Comparison of ENCODE assay signal across 8 cellular contexts in the genomic region with DNA sequence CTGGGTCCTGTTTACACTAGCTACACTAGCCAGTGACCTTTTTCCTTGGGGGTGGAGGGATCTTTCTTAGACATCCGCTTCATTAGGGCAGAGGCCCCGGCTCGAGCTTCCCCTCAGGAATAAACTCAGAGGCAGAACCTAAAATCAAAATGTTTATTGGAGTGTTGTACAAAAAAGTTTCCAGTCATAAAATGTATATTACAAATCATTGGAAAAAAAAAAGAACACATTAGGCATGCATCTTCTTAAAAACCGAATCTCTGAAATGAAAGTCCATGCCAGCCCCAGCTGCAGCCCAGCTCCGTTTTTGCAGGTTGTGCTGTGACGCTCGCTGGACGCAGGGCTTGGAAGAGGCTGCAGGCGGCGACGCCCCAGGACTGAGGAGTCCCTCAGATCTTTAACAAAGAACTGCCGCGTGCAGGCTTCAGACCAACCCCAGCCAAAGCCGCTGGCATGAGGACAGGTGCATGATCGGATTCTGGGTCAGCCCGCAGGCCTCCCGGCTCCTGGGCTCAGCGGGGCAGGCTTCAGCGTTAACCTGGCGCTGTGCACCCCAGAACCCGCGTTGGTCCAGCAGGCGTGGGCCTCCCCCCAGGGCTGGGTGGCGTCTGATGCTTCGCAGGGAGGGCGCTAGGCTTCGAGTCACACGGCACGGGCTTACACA. TPM values are rescaled to one million over a fixed set of nuclear protein-coding genes. Genes with fewer than 3 reads are reported as not detected.
A peak's percentile ranks its signal among the peaks of the same experiment; 100 is the strongest.
DNase-seq lines count a peak whose midpoint lies in the region; ATAC-seq and TF ChIP-seq lines count a peak whose summit lies in the region.

No MANE protein-coding gene starts in this region.

- H3K27me3 ChIP-seq in parathyroid adenoma (ENCODE audit: control insufficient read depth, insufficient read depth, low read length) = no peaks in the 10 kb centered on the region

- ATAC-seq in Right ventricle myocardium inferior = no peak
- no peak for ATAC-seq in GM18498 (IDR thresholded peaks at IDR 0.05; ENCODE audit: unreplicated experiment)
- ATAC-seq in GM19455 (IDR thresholded peaks at IDR 0.05; ENCODE audit: unreplicated experiment) = no peak

- H2AFZ ChIP-seq in parathyroid adenoma = peak overlapping the region; percentile 88

- peak overlapping the region; percentile 97 for H3K27ac ChIP-seq in parathyroid adenoma

- H3K4me1 Mint-ChIP-seq in activated CD4-positive, alpha-beta memory T cell treated with anti-CD3 and anti-CD28 coated beads, Interleukin-2, amount 10 ng/mL, durations not matched to agents 7 days and 5 days = peaks cover 17% of the 10 kb centered on the region
- H3K4me1 Mint-ChIP-seq in glutamatergic neuron (ENCODE audit: low read depth, unreplicated experiment) = peaks cover 13% of the 10 kb centered on the region

- H3K9ac ChIP-seq in parathyroid adenoma = no peak overlapping the region

- H3K9me3 Mint-ChIP-seq in activated CD4-positive, alpha-beta memory T cell treated with anti-CD3 and anti-CD28 coated beads, Interleukin-2, amount 10 ng/mL, durations not matched to agents 7 days and 5 days = no peaks in the 10 kb centered on the region
- peaks cover 6% of the 10 kb centered on the region for H3K9me3 Mint-ChIP-seq in glutamatergic neuron (ENCODE audit: unreplicated experiment)

- H3K27me3 Mint-ChIP-seq in activated CD4-positive, alpha-beta memory T cell treated with anti-CD3 and anti-CD28 coated beads, Interleukin-2, amount 10 ng/mL, durations not matched to agents 7 days and 5 days = no peaks in the 10 kb centered on the region
- peaks cover 6% of the 10 kb centered on the region for H3K27me3 Mint-ChIP-seq in glutamatergic neuron (ENCODE audit: unreplicated experiment)

- DNase-seq in Right ventricle myocardium inferior (ENCODE audit: missing footprints) (peak; percentile 74), cardiac septum (ENCODE audit: low spot score) (no peak), glutamatergic neuron (peak; percentile 65)
- no peak for DNase-seq in activated CD4-positive, alpha-beta memory T cell treated with anti-CD3 and anti-CD28 coated beads, Interleukin-2, amount 10 ng/mL, durations not matched to agents 7 days and 5 days
- DNase-seq in central memory CD4-positive, alpha-beta T cell = no peak

- peaks cover 22% of the 10 kb centered on the region for H3K79me2 ChIP-seq in parathyroid adenoma

- H3K36me3 ChIP-seq in parathyroid adenoma (ENCODE audit: control insufficient read depth, insufficient read depth, low read length) = no peaks in the 10 kb centered on the region

- CTCF ChIA-PET in activated CD4-positive, alpha-beta memory T cell treated with anti-CD3 and anti-CD28 coated beads, Interleukin-2, amount 10 ng/mL, durations not matched to agents 7 days and 5 days (lab: Charles Lee) = interaction anchor here (0.9 to 2.3 kb wide), 8 partner anchors 11 to 220 kb away, joined by 3 to 15 read pairs (median 3); a partner anchor contains a TSS

- POLR2A ChIA-PET in activated CD4-positive, alpha-beta memory T cell treated with anti-CD3 and anti-CD28 coated beads, Interleukin-2, amount 10 ng/mL, durations not matched to agents 7 days and 5 days (lab: Charles Lee) = interaction anchor here (0.8 to 3.2 kb wide), 19 partner anchors 9 to 276 kb away, joined by 3 to 24 read pairs (median 4); a partner anchor contains a TSS

- no peaks in the 10 kb centered on the region for H3K9me3 ChIP-seq in parathyroid adenoma (ENCODE audit: control insufficient read depth, low read length)

- peaks cover 6% of the 10 kb centered on the region for H3K4me1 ChIP-seq in parathyroid adenoma

- intact Hi-C loops in Right ventricle myocardium inferior (cut with DNase I) = no loop called here
- intact Hi-C loops in cardiac septum (cut with DNase I) = no loop called here

- peak overlapping the region; percentile 93 for H3K4me2 ChIP-seq in parathyroid adenoma (ENCODE audit: low read length)

- H3K4me3 Mint-ChIP-seq in activated CD4-positive, alpha-beta memory T cell treated with anti-CD3 and anti-CD28 coated beads, Interleukin-2, amount 10 ng/mL, durations not matched to agents 7 days and 5 days = peak overlapping the region; percentile 84
- H3K4me3 Mint-ChIP-seq in glutamatergic neuron (ENCODE audit: unreplicated experiment) = peak overlapping the region; percentile 94

- no peak for TF ChIP-seq CTCF in glutamatergic neuron (IDR thresholded peaks at IDR 0.05; ENCODE audit: partially characterized antibody, unreplicated experiment)
- TF ChIP-seq CTCF in parathyroid adenoma (IDR thresholded peaks at IDR 0.05) = no peak

- peak overlapping the region; percentile 85 for H3K27ac Mint-ChIP-seq in activated CD4-positive, alpha-beta memory T cell treated with anti-CD3 and anti-CD28 coated beads, Interleukin-2, amount 10 ng/mL, durations not matched to agents 7 days and 5 days
- H3K27ac Mint-ChIP-seq in glutamatergic neuron (ENCODE audit: unreplicated experiment) = peak overlapping the region; percentile 98

- peaks cover 33% of the 10 kb centered on the region for H3K36me3 Mint-ChIP-seq in activated CD4-positive, alpha-beta memory T cell treated with anti-CD3 and anti-CD28 coated beads, Interleukin-2, amount 10 ng/mL, durations not matched to agents 7 days and 5 days (ENCODE audit: low read depth)
- no peaks in the 10 kb centered on the region for H3K36me3 Mint-ChIP-seq in glutamatergic neuron (ENCODE audit: unreplicated experiment)

- H3K4me3 ChIP-seq in parathyroid adenoma (ENCODE audit: low read depth, low read length) = peak overlapping the region; percentile 99

RNA-seq across cellular contexts. Expression of a gene that starts 0.8 kb away (rescaled TPM):
- total RNA-seq in Right ventricle myocardium inferior (86.9 TPM), cardiac septum (57.3 TPM), glutamatergic neuron (ENCODE audit: unreplicated experiment) (91.5 TPM)
- 10 to 100 TPM; 44.5 to 47.4 TPM for total RNA-seq in activated CD4-positive, alpha-beta memory T cell treated with anti-CD3 and anti-CD28 coated beads, Interleukin-2, amount 10 ng/mL, durations not matched to agents 7 days and 5 days

RNA-seq across cellular contexts. Expression of a gene that starts 28.6 kb away (rescaled TPM):
- total RNA-seq in Right ventricle myocardium inferior (19.2 TPM), cardiac septum (13.2 TPM), glutamatergic neuron (ENCODE audit: unreplicated experiment) (45.8 TPM)
- 10 to 100 TPM; 92.9 to 96.6 TPM for total RNA-seq in activated CD4-positive, alpha-beta memory T cell treated with anti-CD3 and anti-CD28 coated beads, Interleukin-2, amount 10 ng/mL, durations not matched to agents 7 days and 5 days

RNA-seq across cellular contexts. Expression of a gene that starts 47.8 kb away (rescaled TPM):
- total RNA-seq in Right ventricle myocardium inferior (39.8 TPM), cardiac septum (54.4 TPM), glutamatergic neuron (ENCODE audit: unreplicated experiment) (3.8 TPM)
- 10 to 100 TPM; 52.2 to 54.3 TPM for total RNA-seq in activated CD4-positive, alpha-beta memory T cell treated with anti-CD3 and anti-CD28 coated beads, Interleukin-2, amount 10 ng/mL, durations not matched to agents 7 days and 5 days

Comparison
In these comparisons a context has a peak if more than half of its experiments do, and no peak if none do; other contexts are left out.
1. DNase-seq: peak in Right ventricle myocardium inferior (single experiment) and glutamatergic neuron (single experiment); none in cardiac septum (single experiment), activated CD4-positive, alpha-beta memory T cell treated with anti-CD3 and anti-CD28 coated beads, Interleukin-2, amount 10 ng/mL, durations not matched to agents 7 days and 5 days (single experiment) and central memory CD4-positive, alpha-beta T cell (single experiment).